ENCODE assay signal across 8 cellular contexts in the genomic region with DNA sequence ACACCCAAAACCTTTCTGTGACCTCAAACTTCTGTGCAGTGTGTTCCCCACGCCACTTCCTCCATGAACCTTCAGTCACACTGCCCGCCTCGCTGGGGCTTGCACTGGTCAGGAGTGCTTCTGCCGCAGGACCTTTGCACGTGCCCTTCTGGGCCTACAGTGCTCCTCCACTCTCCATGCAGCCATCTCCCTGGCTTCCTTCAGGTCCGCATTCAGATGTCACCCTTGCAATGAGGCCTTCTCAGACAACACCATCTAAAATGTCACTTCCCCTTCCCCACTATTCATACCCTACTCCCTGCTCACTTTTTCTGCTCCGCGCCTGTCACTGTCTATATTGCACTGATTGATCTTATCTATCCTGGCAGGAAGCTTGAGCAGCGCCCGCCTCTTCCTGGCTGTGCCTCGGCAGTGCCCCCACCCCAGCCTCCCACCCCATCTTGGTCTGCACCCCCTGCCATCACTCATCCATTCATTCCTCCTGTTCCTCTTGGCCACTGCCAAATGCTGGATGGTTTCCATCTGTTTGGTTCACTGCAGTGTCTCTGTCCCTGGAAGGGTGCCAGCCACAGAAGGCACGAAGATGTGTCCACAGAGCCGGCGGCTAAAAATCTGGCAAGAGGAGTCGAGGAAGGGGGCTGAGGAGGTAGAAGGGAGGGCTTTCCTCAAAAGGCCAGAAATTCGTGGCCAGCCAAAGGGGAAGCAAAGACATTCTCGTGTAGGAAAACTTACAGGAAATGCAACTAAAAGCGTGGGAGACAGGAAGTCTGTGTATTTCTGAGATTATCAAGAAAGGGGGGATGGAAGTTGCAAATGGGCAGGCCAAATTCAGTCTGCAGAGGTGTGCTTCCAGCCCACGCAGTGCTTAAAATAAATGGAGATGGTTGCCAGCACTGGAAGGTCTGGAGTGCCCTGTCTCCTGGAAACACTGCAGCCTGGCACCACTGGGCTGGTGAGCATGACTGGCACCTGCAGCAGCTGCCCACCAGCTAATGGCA. TPM values are rescaled to one million over a fixed set of nuclear protein-coding genes. Genes with fewer than 3 reads are reported as not detected.
DNase-seq lines count a peak whose midpoint lies in the region; ATAC-seq and TF ChIP-seq lines count a peak whose summit lies in the region.

No MANE protein-coding gene starts in this region.

- TF ChIP-seq CTCF in IMR-90 (conservative IDR thresholded peaks at IDR 0.05; ENCODE audit: low read depth, low read length), result no peak
- TF ChIP-seq CTCF in fibroblast of mammary gland (conservative IDR thresholded peaks at IDR 0.05; ENCODE audit: control insufficient read depth, insufficient read depth, low read depth, low read length), result no peak

- H3K4me3 ChIP-seq in IMR-90 (ENCODE audit: insufficient read depth, low read depth, low read length) (no peak overlapping the region), fibroblast of mammary gland (ENCODE audit: control insufficient read depth, low read depth, low read length) (no peak overlapping the region), trophoblast cell (ENCODE audit: low read depth, low read length) (no peak overlapping the region)

- POLR2A ChIA-PET in IMR-90 (lab: Charles Lee; ENCODE audit: unreplicated experiment), result no interaction called here
- POLR2A ChIA-PET in activated CD8-positive, alpha-beta T cell treated with anti-CD3 and anti-CD28 coated beads, Interleukin-2, amount 10 ng/mL, durations not matched to agents 7 days and 5 days (lab: Charles Lee), result interaction anchor here (0.9 to 1.1 kb wide), 2 partner anchors 17 to 19 kb away, joined by 3 to 5 read pairs; no protein-coding TSS in a partner anchor

- 0 out of 2 replicates have a peak overlapping the region, but pooled peaks have one; percentile 23 for H3K56ac ChIP-seq in IMR-90 (ENCODE audit: extremely low read depth, insufficient read depth, low read length)

- H3K9ac ChIP-seq in IMR-90 (ENCODE audit: low read depth, low read length) (no peak overlapping the region), trophoblast cell (ENCODE audit: low read length) (no peak overlapping the region)

- ATAC-seq in IMR-90 (ENCODE audit: low read depth) (peak; percentile 10), GM18907 (IDR thresholded peaks at IDR 0.05; ENCODE audit: unreplicated experiment) (no peak)
- ATAC-seq in activated CD8-positive, alpha-beta T cell treated with anti-CD3 and anti-CD28 coated beads, Interleukin-2, amount 10 ng/mL, durations not matched to agents 7 days and 5 days, result peak; percentile 62

- no peaks in the 10 kb centered on the region for H3K9me3 Mint-ChIP-seq in activated CD8-positive, alpha-beta T cell treated with anti-CD3 and anti-CD28 coated beads, Interleukin-2, amount 10 ng/mL, durations not matched to agents 7 days and 5 days (ENCODE audit: insufficient read depth)

- H3K4me2 ChIP-seq in IMR-90 (ENCODE audit: low read depth, low read length), result peak overlapping the region; percentile 14
- no peak overlapping the region for H3K4me2 ChIP-seq in trophoblast cell (ENCODE audit: low read length)

- peak overlapping the region; percentile 42 for H3K4me3 Mint-ChIP-seq in activated CD8-positive, alpha-beta T cell treated with anti-CD3 and anti-CD28 coated beads, Interleukin-2, amount 10 ng/mL, durations not matched to agents 7 days and 5 days

- dilution Hi-C loops in IMR-90 (cut with HindIII; ENCODE audit: low sequenced_read_pairs, unreplicated experiment), result no loop called here

- H3K4me1 ChIP-seq in IMR-90 (ENCODE audit: control insufficient read depth, insufficient read depth, low read length), result peaks cover 36% of the 10 kb centered on the region
- peaks cover 16 to 32% of the 10 kb centered on the region in 2 experiments for H3K4me1 ChIP-seq in trophoblast cell (ENCODE audit: control insufficient read depth in 1 of 2, insufficient read depth in 2 of 2, low read length in 2 of 2)

- peaks cover 36% of the 10 kb centered on the region for H4K20me1 ChIP-seq in IMR-90 (ENCODE audit: insufficient read depth, low read length)

- H2AK5ac ChIP-seq in IMR-90 (ENCODE audit: low read depth, low read length), result peak overlapping the region; percentile 91
- peak overlapping the region; percentile 16 for H2AK5ac ChIP-seq in trophoblast cell (ENCODE audit: low read length)

- no TSS peak for BruUV-seq in IMR-90 (replicated peaks; lab: Mats Ljungman, UMichigan)

- no peaks in the 10 kb centered on the region for H3K9me3 ChIP-seq in IMR-90 (ENCODE audit: control insufficient read depth, insufficient read depth, low read length)
- peaks cover 13% of the 10 kb centered on the region for H3K9me3 ChIP-seq in trophoblast cell (ENCODE audit: insufficient read depth, low read depth, low read length)

- peak overlapping the region; percentile 80 for H2AK9ac ChIP-seq in IMR-90 (replicated peaks; ENCODE audit: low read depth, low read length, poor library complexity)

- H3K18ac ChIP-seq in IMR-90 (ENCODE audit: low read depth, low read length) (peak overlapping the region; percentile 21), trophoblast cell (ENCODE audit: low read length) (peak overlapping the region; percentile 86)

- CTCF ChIA-PET in IMR-90 (lab: Yijun Ruan, JAX), result interaction anchor here (0.6 to 1.1 kb wide), 2 partner anchors 15 to 97 kb away, joined by 3 read pairs; no protein-coding TSS in a partner anchor
- CTCF ChIA-PET in activated CD8-positive, alpha-beta T cell treated with anti-CD3 and anti-CD28 coated beads, Interleukin-2, amount 10 ng/mL, durations not matched to agents 7 days and 5 days (lab: Charles Lee), result interaction anchor here (1.2 to 2.9 kb wide), 4 partner anchors 17 to 63 kb away, joined by 4 to 18 read pairs (median 8); no protein-coding TSS in a partner anchor

- H3K27me3 Mint-ChIP-seq in activated CD8-positive, alpha-beta T cell treated with anti-CD3 and anti-CD28 coated beads, Interleukin-2, amount 10 ng/mL, durations not matched to agents 7 days and 5 days (ENCODE audit: low read depth), result no peaks in the 10 kb centered on the region

- H3K36me3 ChIP-seq in IMR-90 (ENCODE audit: control insufficient read depth, insufficient read depth, low read length), result peaks cover 3% of the 10 kb centered on the region
- peaks cover 3 to 8% of the 10 kb centered on the region in 2 experiments for H3K36me3 ChIP-seq in trophoblast cell (ENCODE audit: control insufficient read depth in 1 of 2, insufficient read depth in 2 of 2, low read length in 2 of 2)

- H2BK12ac ChIP-seq in trophoblast cell (ENCODE audit: low read length), result peak overlapping the region; percentile 16

- peak; percentile 67 for DNase-seq in AG08395 (ENCODE audit: low spot score)
- peak; percentile 75 for DNase-seq in IMR-90
- DNase-seq in activated CD8-positive, alpha-beta T cell treated with anti-CD3 and anti-CD28 coated beads, Interleukin-2, amount 10 ng/mL, durations not matched to agents 7 days and 5 days, result no peak
- DNase-seq in fibroblast of mammary gland (ENCODE audit: low read depth), result peak; percentile 65
- no peak for DNase-seq in trophoblast cell
- DNase-seq in NCI-H1417 treated with DMSO at 0.1 percent for 48 hours (lab: John Stamatoyannopoulos, UW), result no peak
- no peak for DNase-seq in DMS153 (lab: John Stamatoyannopoulos, UW)

- peaks cover 29% of the 10 kb centered on the region for H3K36me3 Mint-ChIP-seq in activated CD8-positive, alpha-beta T cell treated with anti-CD3 and anti-CD28 coated beads, Interleukin-2, amount 10 ng/mL, durations not matched to agents 7 days and 5 days (ENCODE audit: low read depth)

- intact Hi-C loops in IMR-90 (cut with micrococcal nuclease), result no loop called here

- H3K4ac ChIP-seq in IMR-90 (ENCODE audit: low read depth, low read length) (peak overlapping the region; percentile 91), trophoblast cell (ENCODE audit: low read depth, low read length) (peak overlapping the region; percentile 35)

- peak overlapping the region; percentile 92 for H2BK20ac ChIP-seq in IMR-90 (ENCODE audit: low read depth, low read length)

- H2BK120ac ChIP-seq in IMR-90 (ENCODE audit: low read depth, low read length) (peak overlapping the region; percentile 83), trophoblast cell (ENCODE audit: insufficient read depth, low read length, poor library complexity) (peak overlapping the region; percentile 19)

- peaks cover 71% of the 10 kb centered on the region for H3K4me1 Mint-ChIP-seq in activated CD8-positive, alpha-beta T cell treated with anti-CD3 and anti-CD28 coated beads, Interleukin-2, amount 10 ng/mL, durations not matched to agents 7 days and 5 days (ENCODE audit: low read depth)

- peaks cover 56 to 96% of the 10 kb centered on the region in 2 experiments for H3K79me1 ChIP-seq in IMR-90 (ENCODE audit: low read depth in 1 of 2, low read length in 2 of 2)
- peaks cover 18% of the 10 kb centered on the region for H3K79me1 ChIP-seq in trophoblast cell (ENCODE audit: low read length)

- peak overlapping the region; percentile 56 for H4K5ac ChIP-seq in IMR-90 (ENCODE audit: low read depth, low read length)

- no peak for TF ChIP-seq POLR2A in IMR-90 (IDR thresholded peaks at IDR 0.05; ENCODE audit: low read depth, low read length)

- no peak overlapping the region for H4K12ac ChIP-seq in trophoblast cell (ENCODE audit: low read depth, low read length)

- peak overlapping the region; percentile 58 for H3K27ac ChIP-seq in IMR-90 (ENCODE audit: insufficient read depth, low read length)
- H3K27ac ChIP-seq in trophoblast cell (ENCODE audit: low read depth, low read length), result no peak overlapping the region

- peaks cover 61% of the 10 kb centered on the region for H3K9me1 ChIP-seq in IMR-90 (ENCODE audit: insufficient read depth, low read length)

- peak overlapping the region; percentile 38 for H2AFZ ChIP-seq in IMR-90 (replicated peaks; ENCODE audit: low read length, poor library complexity)
- H2AFZ ChIP-seq in trophoblast cell (ENCODE audit: insufficient read depth, low read length, poor library complexity), result no peak overlapping the region

- peaks cover 6% of the 10 kb centered on the region for H3K79me2 ChIP-seq in trophoblast cell (ENCODE audit: control insufficient read depth, insufficient read depth, low read length, poor library complexity)

- WGBS in IMR-90 (ENCODE audit: extremely low coverage in 2 of 2, insufficient read length in 1 of 2), 2 experiments, result 45% methylated on average over 13 of the region's 19 CpGs; no CpG with 5 or more reads in 1 of the 2 experiments
- WGBS in trophoblast cell (ENCODE audit: extremely low coverage, insufficient coverage, insufficient read length), result no CpG with 5 or more reads among the region's 19 CpGs

- H3K23ac ChIP-seq in IMR-90 (ENCODE audit: low read depth, low read length) (peak overlapping the region; percentile 90), trophoblast cell (ENCODE audit: low read length) (no peak overlapping the region)

- H2BK5ac ChIP-seq in IMR-90 (ENCODE audit: low read depth, low read length, poor library complexity, severe bottlenecking) (peak overlapping the region; percentile 64), trophoblast cell (ENCODE audit: low read depth, low read length, poor library complexity) (peak overlapping the region; percentile 22)

- peak overlapping the region; percentile 84 for H3K14ac ChIP-seq in IMR-90 (replicated peaks; ENCODE audit: low read depth, low read length)
- H3K14ac ChIP-seq in trophoblast cell (ENCODE audit: low read length), result peak overlapping the region; percentile 11

- H3K27ac Mint-ChIP-seq in activated CD8-positive, alpha-beta T cell treated with anti-CD3 and anti-CD28 coated beads, Interleukin-2, amount 10 ng/mL, durations not matched to agents 7 days and 5 days, result peak overlapping the region; percentile 77

- in situ Hi-C loops in IMR-90 (cut with MboI; ENCODE audit: low sequenced_read_pairs), result no loop called here

- H3K27me3 ChIP-seq in IMR-90 (ENCODE audit: control insufficient read depth, insufficient read depth, low read length), result no peaks in the 10 kb centered on the region
- no peaks in the 10 kb centered on the region for H3K27me3 ChIP-seq in trophoblast cell (ENCODE audit: insufficient read depth, low read length)

- H4K8ac ChIP-seq in IMR-90 (ENCODE audit: low read depth in 2 of 2, low read length in 2 of 2) (peak overlapping the region; percentile 23 to 63; a peak in 3 of 4 replicates), trophoblast cell (ENCODE audit: low read depth, low read length) (no peak overlapping the region)

- H4K91ac ChIP-seq in IMR-90 (ENCODE audit: insufficient read depth, low read depth, low read length) (peak overlapping the region; percentile 58), trophoblast cell (ENCODE audit: low read depth, low read length) (peak overlapping the region; percentile 29)

- no peak for TF ChIP-seq RAD21 in IMR-90 (IDR thresholded peaks at IDR 0.05; ENCODE audit: low read length)

- peak overlapping the region; percentile 82; the same call in 2 of the 3 replicates for H2BK15ac ChIP-seq in IMR-90 (ENCODE audit: low read depth, low read length)

RNA-seq across cellular contexts. Expression of gene SYNJ2, which starts 27.5 kb away (rescaled TPM):
- total RNA-seq in IMR-90 (2012; rRNA removed), result 43.3 and 45.2 TPM in 2 replicates
- 40.8 and 45.6 TPM in 2 replicates for polyA plus RNA-seq in IMR-90 (2012; rRNA removed)
- polyA plus RNA-seq in IMR-90 (2012; cell fraction: cytosol; rRNA removed), result 21.2 and 29.0 TPM in 2 replicates
- 45.7 and 64.6 TPM in 2 replicates for polyA plus RNA-seq in IMR-90 (2012; cell fraction: nucleus; rRNA removed; ENCODE audit: low replicate concordance)
- total RNA-seq in activated CD8-positive, alpha-beta T cell treated with anti-CD3 and anti-CD28 coated beads, Interleukin-2, amount 10 ng/mL, durations not matched to agents 7 days and 5 days, result 10 to 100 TPM; 38.2 to 38.5 TPM
- 22.0 and 25.0 TPM in 2 replicates for polyA plus RNA-seq in trophoblast cell (2013)

Comparison
In these comparisons a context has a peak if more than half of its experiments do, and no peak if none do; other contexts are left out.
1. DNase-seq: peak in AG08395 (single experiment), IMR-90 (single experiment) and fibroblast of mammary gland (single experiment); none in activated CD8-positive, alpha-beta T cell treated with anti-CD3 and anti-CD28 coated beads, Interleukin-2, amount 10 ng/mL, durations not matched to agents 7 days and 5 days (single experiment), trophoblast cell (0 of 2), NCI-H1417 treated with DMSO at 0.1 percent for 48 hours (single experiment) and DMS153 (single experiment).